In the genomic region with DNA sequence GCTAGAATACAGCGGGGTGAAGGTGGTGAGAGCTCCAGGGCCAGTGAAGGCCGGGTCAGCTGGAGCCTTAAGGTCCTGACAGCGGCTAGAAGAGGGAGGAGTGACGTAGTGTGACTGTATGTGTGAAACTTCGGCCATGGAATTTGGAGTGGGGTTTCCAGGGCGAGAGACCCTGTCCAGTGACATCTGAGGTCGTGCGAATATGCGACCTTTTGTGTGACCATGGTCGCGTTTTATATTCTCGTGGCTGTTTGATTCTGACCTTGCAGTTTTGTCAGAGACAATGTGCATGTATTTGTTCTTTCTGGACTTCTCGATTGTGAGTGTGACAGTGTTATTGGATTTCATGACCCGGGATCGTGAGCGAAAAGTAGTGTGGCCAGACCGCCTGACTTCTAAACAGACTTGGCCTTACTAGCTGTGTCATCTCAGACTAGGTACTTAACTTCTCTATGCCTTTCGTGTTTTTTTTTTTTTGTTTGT, we compare ENCODE assay signal across 1 cellular context.
TF ChIP-seq lines count a peak whose summit lies in the region.

No MANE protein-coding gene starts in this region.

TF ChIP-seq in K562, 482 proteins besides CTCF, POLR2A, EP300 and RAD21 (continues in another document):
- TF ChIP-seq SMAD1 (IDR thresholded peaks at IDR 0.05; ENCODE audit: low read depth, low read length, partially characterized antibody) (no peak), ZBTB12 (CRISPR knock-in tag; IDR thresholded peaks at IDR 0.05) (peak; percentile 57), RFX5 (IDR thresholded peaks at IDR 0.05; ENCODE audit: low read depth, low read length) (no peak), ATF1 (CRISPR knock-in tag; IDR thresholded peaks at IDR 0.05) (no peak), ATF1 (tag; IDR thresholded peaks at IDR 0.05) (no peak), PHF20 (IDR thresholded peaks at IDR 0.05; ENCODE audit: partially characterized antibody) (peak; percentile 55), HLTF (IDR thresholded peaks at IDR 0.05) (no peak), STAT6 (CRISPR knock-in tag; IDR thresholded peaks at IDR 0.05) (no peak), STAT5A (IDR thresholded peaks at IDR 0.05; ENCODE audit: borderline replicate concordance, low read length) (no peak), ATF7 (IDR thresholded peaks at IDR 0.05) (no peak), SMC3 (conservative IDR thresholded peaks at IDR 0.05; ENCODE audit: insufficient read depth, low read depth, low read length) (no peak), HDGF (IDR thresholded peaks at IDR 0.05) (no peak), ZBTB11 (CRISPR knock-in tag; IDR thresholded peaks at IDR 0.05) (peak in 1 of 3 experiments; percentile 92; a peak in 2 of 6 replicates), TRIM28 (IDR thresholded peaks at IDR 0.05) (no peak), NR2C2 (CRISPR knock-in tag; IDR thresholded peaks at IDR 0.05) (no peak), NR2C2 (tag; IDR thresholded peaks at IDR 0.05) (peak; percentile 82), FOSL1 (tag; conservative IDR thresholded peaks at IDR 0.05) (no peak), ZNF408 (CRISPR knock-in tag; IDR thresholded peaks at IDR 0.05; ENCODE audit: low read depth) (no peak), CHD4 (IDR thresholded peaks at IDR 0.05; ENCODE audit: insufficient read depth, insufficient replicate concordance, low read depth, low read length, poor library complexity, severe bottlenecking) (no peak), ZNF766 (CRISPR knock-in tag; conservative IDR thresholded peaks at IDR 0.05) (0 out of 2 replicates have a peak, but pooled peaks have one; percentile 9), CREM (IDR thresholded peaks at IDR 0.05; ENCODE audit: low read depth) (no peak), RBM25 (IDR thresholded peaks at IDR 0.05; ENCODE audit: low read depth, low read length, severe bottlenecking) (no peak), TAF15 (IDR thresholded peaks at IDR 0.05; ENCODE audit: low read depth, low read length) (no peak), ZNF551 (CRISPR knock-in tag; IDR thresholded peaks at IDR 0.05) (no peak), MEIS2 (IDR thresholded peaks at IDR 0.05; ENCODE audit: partially characterized antibody) (no peak), FOXA3 (CRISPR knock-in tag; conservative IDR thresholded peaks at IDR 0.05 in 1 of 2, IDR thresholded peaks at IDR 0.05 in 1 of 2) (no peak), NR1H2 (CRISPR knock-in tag; IDR thresholded peaks at IDR 0.05) (no peak), ERF (CRISPR knock-in tag; IDR thresholded peaks at IDR 0.05) (no peak), THRB (CRISPR knock-in tag; conservative IDR thresholded peaks at IDR 0.05) (no peak), TCF3 (CRISPR knock-in tag; IDR thresholded peaks at IDR 0.05) (no peak), ZNF347 (CRISPR knock-in tag; IDR thresholded peaks at IDR 0.05; ENCODE audit: low read depth) (no peak), GABPA (tag; conservative IDR thresholded peaks at IDR 0.05; ENCODE audit: low read depth) (peak; percentile 85), E2F3 (CRISPR knock-in tag; IDR thresholded peaks at IDR 0.05) (no peak)
- TF ChIP-seq, protein P1, sequence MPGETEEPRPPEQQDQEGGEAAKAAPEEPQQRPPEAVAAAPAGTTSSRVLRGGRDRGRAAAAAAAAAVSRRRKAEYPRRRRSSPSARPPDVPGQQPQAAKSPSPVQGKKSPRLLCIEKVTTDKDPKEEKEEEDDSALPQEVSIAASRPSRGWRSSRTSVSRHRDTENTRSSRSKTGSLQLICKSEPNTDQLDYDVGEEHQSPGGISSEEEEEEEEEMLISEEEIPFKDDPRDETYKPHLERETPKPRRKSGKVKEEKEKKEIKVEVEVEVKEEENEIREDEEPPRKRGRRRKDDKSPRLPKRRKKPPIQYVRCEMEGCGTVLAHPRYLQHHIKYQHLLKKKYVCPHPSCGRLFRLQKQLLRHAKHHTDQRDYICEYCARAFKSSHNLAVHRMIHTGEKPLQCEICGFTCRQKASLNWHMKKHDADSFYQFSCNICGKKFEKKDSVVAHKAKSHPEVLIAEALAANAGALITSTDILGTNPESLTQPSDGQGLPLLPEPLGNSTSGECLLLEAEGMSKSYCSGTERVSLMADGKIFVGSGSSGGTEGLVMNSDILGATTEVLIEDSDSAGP (CRISPR knock-in tag; IDR thresholded peaks at IDR 0.05), result no peak
- TF ChIP-seq, protein P2, sequence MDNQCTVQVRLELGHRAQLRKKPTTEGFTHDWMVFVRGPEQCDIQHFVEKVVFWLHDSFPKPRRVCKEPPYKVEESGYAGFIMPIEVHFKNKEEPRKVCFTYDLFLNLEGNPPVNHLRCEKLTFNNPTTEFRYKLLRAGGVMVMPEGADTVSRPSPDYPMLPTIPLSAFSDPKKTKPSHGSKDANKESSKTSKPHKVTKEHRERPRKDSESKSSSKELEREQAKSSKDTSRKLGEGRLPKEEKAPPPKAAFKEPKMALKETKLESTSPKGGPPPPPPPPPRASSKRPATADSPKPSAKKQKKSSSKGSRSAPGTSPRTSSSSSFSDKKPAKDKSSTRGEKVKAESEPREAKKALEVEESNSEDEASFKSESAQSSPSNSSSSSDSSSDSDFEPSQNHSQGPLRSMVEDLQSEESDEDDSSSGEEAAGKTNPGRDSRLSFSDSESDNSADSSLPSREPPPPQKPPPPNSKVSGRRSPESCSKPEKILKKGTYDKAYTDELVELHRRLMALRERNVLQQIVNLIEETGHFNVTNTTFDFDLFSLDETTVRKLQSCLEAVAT (IDR thresholded peaks at IDR 0.05), result no peak
- TF ChIP-seq, protein P3, sequence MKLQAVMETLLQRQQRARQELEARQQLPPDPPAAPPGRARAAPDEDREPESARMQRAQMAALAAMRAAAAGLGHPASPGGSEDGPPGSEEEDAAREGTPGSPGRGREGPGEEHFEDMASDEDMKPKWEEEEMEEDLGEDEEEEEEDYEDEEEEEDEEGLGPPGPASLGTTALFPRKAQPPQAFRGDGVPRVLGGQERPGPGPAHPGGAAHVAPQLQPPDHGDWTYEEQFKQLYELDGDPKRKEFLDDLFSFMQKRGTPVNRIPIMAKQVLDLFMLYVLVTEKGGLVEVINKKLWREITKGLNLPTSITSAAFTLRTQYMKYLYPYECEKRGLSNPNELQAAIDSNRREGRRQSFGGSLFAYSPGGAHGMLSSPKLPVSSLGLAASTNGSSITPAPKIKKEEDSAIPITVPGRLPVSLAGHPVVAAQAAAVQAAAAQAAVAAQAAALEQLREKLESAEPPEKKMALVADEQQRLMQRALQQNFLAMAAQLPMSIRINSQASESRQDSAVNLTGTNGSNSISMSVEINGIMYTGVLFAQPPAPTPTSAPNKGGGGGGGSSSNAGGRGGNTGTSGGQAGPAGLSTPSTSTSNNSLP (IDR thresholded peaks at IDR 0.05; ENCODE audit: borderline replicate concordance, low read depth, low read length), result no peak
- TF ChIP-seq, protein P4, sequence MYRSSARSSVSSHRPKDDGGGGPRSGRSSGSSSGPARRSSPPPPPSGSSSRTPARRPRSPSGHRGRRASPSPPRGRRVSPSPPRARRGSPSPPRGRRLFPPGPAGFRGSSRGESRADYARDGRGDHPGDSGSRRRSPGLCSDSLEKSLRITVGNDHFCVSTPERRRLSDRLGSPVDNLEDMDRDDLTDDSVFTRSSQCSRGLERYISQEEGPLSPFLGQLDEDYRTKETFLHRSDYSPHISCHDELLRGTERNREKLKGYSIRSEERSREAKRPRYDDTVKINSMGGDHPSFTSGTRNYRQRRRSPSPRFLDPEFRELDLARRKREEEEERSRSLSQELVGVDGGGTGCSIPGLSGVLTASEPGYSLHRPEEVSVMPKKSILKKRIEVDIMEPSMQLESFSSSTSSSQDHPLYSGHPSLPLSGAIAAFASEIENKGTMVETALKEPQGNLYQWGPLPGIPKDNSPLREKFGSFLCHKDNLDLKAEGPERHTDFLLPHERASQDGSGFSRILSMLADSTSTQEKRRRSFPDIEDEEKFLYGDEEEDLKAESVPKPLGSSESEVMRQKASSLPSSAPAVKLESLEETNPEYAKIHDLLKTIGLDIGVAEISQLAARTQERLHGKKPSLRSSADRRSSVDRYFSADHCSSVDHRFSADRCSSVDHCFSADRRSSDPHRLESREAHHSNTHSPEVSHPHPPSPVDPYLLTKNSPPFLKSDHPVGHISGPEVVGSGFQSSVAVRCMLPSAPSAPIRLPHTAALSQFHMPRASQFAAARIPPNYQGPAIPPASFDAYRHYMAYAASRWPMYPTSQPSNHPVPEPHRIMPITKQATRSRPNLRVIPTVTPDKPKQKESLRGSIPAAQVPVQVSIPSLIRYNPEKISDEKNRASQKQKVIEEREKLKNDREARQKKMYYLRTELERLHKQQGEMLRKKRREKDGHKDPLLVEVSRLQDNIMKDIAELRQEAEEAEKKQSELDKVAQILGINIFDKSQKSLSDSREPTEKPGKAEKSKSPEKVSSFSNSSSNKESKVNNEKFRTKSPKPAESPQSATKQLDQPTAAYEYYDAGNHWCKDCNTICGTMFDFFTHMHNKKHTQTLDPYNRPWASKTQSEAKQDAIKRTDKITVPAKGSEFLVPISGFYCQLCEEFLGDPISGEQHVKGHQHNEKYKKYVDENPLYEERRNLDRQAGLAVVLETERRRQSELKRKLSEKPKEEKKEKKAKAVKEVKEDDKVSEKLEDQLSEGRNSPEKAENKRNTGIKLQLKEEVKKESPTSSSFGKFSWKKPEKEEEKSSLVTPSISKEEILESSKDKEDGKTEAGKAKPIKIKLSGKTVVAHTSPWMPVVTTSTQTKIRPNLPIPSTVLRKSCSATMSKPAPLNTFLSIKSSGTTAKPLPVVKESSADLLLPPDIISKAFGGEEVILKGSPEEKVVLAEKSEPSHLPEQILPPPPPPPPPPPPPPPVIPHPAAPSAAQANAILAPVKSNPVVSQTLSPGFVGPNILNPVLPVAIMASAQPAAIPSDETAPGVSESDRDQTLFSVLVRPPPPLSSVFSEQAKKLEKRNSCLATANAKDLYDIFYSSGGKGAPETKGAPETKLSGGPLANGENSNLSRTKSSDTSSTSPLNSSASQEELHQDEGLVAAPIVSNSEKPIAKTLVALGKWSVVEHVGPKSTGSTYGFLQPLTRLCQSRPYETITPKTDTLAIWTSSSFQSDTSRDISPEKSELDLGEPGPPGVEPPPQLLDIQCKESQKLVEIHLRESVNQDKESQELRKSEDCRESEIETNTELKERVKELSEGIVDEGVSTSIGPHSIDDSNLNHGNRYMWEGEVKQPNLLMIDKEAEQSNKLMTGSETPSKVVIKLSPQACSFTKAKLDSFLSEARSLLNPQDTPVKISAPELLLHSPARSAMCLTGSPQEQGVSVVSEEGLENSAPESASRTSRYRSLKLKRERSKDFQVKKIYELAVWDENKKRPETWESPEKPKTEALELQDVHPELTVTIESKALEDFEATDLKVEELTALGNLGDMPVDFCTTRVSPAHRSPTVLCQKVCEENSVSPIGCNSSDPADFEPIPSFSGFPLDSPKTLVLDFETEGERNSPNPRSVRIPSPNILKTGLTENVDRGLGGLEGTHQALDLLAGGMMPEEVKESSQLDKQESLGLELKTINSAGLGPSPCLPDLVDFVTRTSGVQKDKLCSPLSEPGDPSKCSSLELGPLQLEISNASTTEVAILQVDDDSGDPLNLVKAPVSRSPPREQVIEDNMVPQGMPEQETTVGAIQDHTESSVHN (IDR thresholded peaks at IDR 0.05; ENCODE audit: borderline replicate concordance in 1 of 2, low read depth in 1 of 2), result no peak
